ENCODE assay signal across 6 cellular contexts in genomic region chr14:61063461-61063860, GRCh38.
"Had no signal": no experiment of that assay in that cellular context is flagged by ENCODE, and none has a peak within 500 bp of the region (broad histone marks: within the 10 kb centered on the region; RNA-seq: fewer than 3 reads in every experiment).

No MANE protein-coding gene starts in this region.

- H3K27ac ChIP-seq: GM23248 had no signal

- H3K9me3 ChIP-seq: HAP-1 had no signal

- H3K36me3 ChIP-seq: HAP-1 had no signal

- ATAC-seq: HCT116 had no signal

- H3K4me3 ChIP-seq: GM23248, HAP-1 had no signal

- H3K9ac ChIP-seq: GM23248 had no signal

- H2AFZ ChIP-seq: GM23248 had no signal

- H3K4me1 ChIP-seq: HAP-1 had no signal

- DNase-seq: GM23248, GOT3, H7, HFFc6 had no signal
